ENCODE assay signal across 15 cellular contexts in genomic region chr6:161161121-161161520, GRCh38.
DNase-seq lines count a peak whose midpoint lies in the region; ATAC-seq and TF ChIP-seq lines count a peak whose summit lies in the region.
"Had no signal": no experiment of that assay in that cellular context is flagged by ENCODE, and none has a peak within 500 bp of the region (broad histone marks: within the 10 kb centered on the region; RNA-seq: fewer than 3 reads in every experiment).

No MANE protein-coding gene starts in this region.

- no peak for TF ChIP-seq CTCF in dorsolateral prefrontal cortex (IDR thresholded peaks at IDR 0.05 in 54 of 56, conservative IDR thresholded peaks at IDR 0.05 in 2 of 56; ENCODE audit: low read depth in 1 of 56, partially characterized antibody in 56 of 56)
- TF ChIP-seq CTCF in vagina (IDR thresholded peaks at IDR 0.05), result no peak

- H3K9ac ChIP-seq in trophoblast cell (ENCODE audit: low read length), result no peak overlapping the region

- no peak overlapping the region for H3K14ac ChIP-seq in trophoblast cell (ENCODE audit: low read length)

- H3K4me1 ChIP-seq in SJCRH30, result peaks cover 14% of the 10 kb centered on the region
- H3K4me1 ChIP-seq in trophoblast cell (ENCODE audit: control insufficient read depth in 1 of 2, insufficient read depth in 2 of 2, low read length in 2 of 2), result no peaks in the 10 kb centered on the region
- peaks cover 9% of the 10 kb centered on the region for H3K4me1 ChIP-seq in vagina
- H3K4me1 ChIP-seq: A549, Caco-2 had no signal

- no peak for TF ChIP-seq POLR2A in vagina (IDR thresholded peaks at IDR 0.05)

- H2AK5ac ChIP-seq in trophoblast cell (ENCODE audit: low read length), result no peak overlapping the region

- H2BK5ac ChIP-seq in trophoblast cell (ENCODE audit: low read depth, low read length, poor library complexity), result no peak overlapping the region

- H4K8ac ChIP-seq in trophoblast cell (ENCODE audit: low read depth, low read length), result no peak overlapping the region

- DNase-seq in SJCRH30, result no peak
- DNase-seq in dorsolateral prefrontal cortex, result no peak
- DNase-seq in trophoblast cell, result no peak
- DNase-seq in amniotic stem cell (lab: John Stamatoyannopoulos, UW), result no peak
- DNase-seq in vagina (ENCODE audit: extremely low spot score in 2 of 2), result no peak
- DNase-seq in medulla oblongata (ENCODE audit: extremely low spot score), result no peak
- DNase-seq: Caco-2; CD8-positive, alpha-beta T cell; DND-41; GDM1; GOT3; H9 had no signal

- no CpG with 5 or more reads among the region's 15 CpGs for WGBS in trophoblast cell (ENCODE audit: extremely low coverage, insufficient coverage, insufficient read length)

- H3K27me3 ChIP-seq in SJCRH30 (no peaks in the 10 kb centered on the region), dorsolateral prefrontal cortex (no peaks in the 10 kb centered on the region), trophoblast cell (ENCODE audit: insufficient read depth, low read length) (no peaks in the 10 kb centered on the region), vagina (no peaks in the 10 kb centered on the region)

- no peak for ATAC-seq in HG02970 (IDR thresholded peaks at IDR 0.05; ENCODE audit: low FRiP score, unreplicated experiment)
- ATAC-seq: A549; CD8-positive, alpha-beta T cell had no signal

- H3K4ac ChIP-seq in trophoblast cell (ENCODE audit: low read depth, low read length), result no peak overlapping the region

- no peak overlapping the region for H4K12ac ChIP-seq in trophoblast cell (ENCODE audit: low read depth, low read length)

- H2BK120ac ChIP-seq in trophoblast cell (ENCODE audit: insufficient read depth, low read length, poor library complexity), result no peak overlapping the region

- H3K36me3 ChIP-seq in SJCRH30 (no peaks in the 10 kb centered on the region), trophoblast cell (ENCODE audit: control insufficient read depth in 1 of 2, insufficient read depth in 2 of 2, low read length in 2 of 2) (peaks cover 28 to 36% of the 10 kb centered on the region in 2 experiments), vagina (peaks cover 0 to 7% of the 10 kb centered on the region in 2 donors)

- no peak overlapping the region for H3K18ac ChIP-seq in trophoblast cell (ENCODE audit: low read length)

- H3K4me3 ChIP-seq in SJCRH30 (no peak overlapping the region), dorsolateral prefrontal cortex (no peak overlapping the region), trophoblast cell (ENCODE audit: low read depth, low read length) (peak overlapping the region; percentile 18), vagina (no peak overlapping the region)
- H3K4me3 ChIP-seq: A549 had no signal

- no peak overlapping the region for H3K23ac ChIP-seq in trophoblast cell (ENCODE audit: low read length)

- H3K9me3 ChIP-seq in SJCRH30 (replicated peaks), result no peaks in the 10 kb centered on the region
- H3K9me3 ChIP-seq in trophoblast cell (ENCODE audit: insufficient read depth, low read depth, low read length), result peaks cover 3% of the 10 kb centered on the region
- H3K9me3 ChIP-seq in vagina, result no peaks in the 10 kb centered on the region
- H3K9me3 ChIP-seq: A549, Caco-2 had no signal

- no peak overlapping the region for H2AFZ ChIP-seq in trophoblast cell (ENCODE audit: insufficient read depth, low read length, poor library complexity)

- H2BK12ac ChIP-seq in trophoblast cell (ENCODE audit: low read length), result no peak overlapping the region

- H3K79me2 ChIP-seq in trophoblast cell (ENCODE audit: control insufficient read depth, insufficient read depth, low read length, poor library complexity), result no peaks in the 10 kb centered on the region

- no peaks in the 10 kb centered on the region for H3K79me1 ChIP-seq in trophoblast cell (ENCODE audit: low read length)

- intact Hi-C loops in dorsolateral prefrontal cortex (cut with DNase I) (no loop called here), vagina (cut with DNase I) (no loop called here)

- H4K91ac ChIP-seq in trophoblast cell (ENCODE audit: low read depth, low read length), result no peak overlapping the region

- H3K4me2 ChIP-seq in trophoblast cell (ENCODE audit: low read length), result no peak overlapping the region
- H3K4me2 ChIP-seq: A549 had no signal

- H3K27ac ChIP-seq in SJCRH30 (peak overlapping the region; percentile 81), dorsolateral prefrontal cortex (peak overlapping the region in 46 of 59 donors; percentile 2 to 82 (median 60)), trophoblast cell (ENCODE audit: low read depth, low read length) (no peak overlapping the region), temporal lobe (ENCODE audit: low read depth, low read length) (peak overlapping the region; percentile 7), vagina (no peak overlapping the region)
- H3K27ac ChIP-seq: A549 had no signal

Comparison
In these comparisons a context has a peak if more than half of its experiments do, and no peak if none do; other contexts are left out.
1. H3K27ac ChIP-seq: peak in SJCRH30 (single experiment), dorsolateral prefrontal cortex (46 of 59) and temporal lobe (single experiment); none in trophoblast cell (single experiment) and vagina (single experiment).